29 cellular contexts compared by ENCODE assay signal in the genomic region with DNA sequence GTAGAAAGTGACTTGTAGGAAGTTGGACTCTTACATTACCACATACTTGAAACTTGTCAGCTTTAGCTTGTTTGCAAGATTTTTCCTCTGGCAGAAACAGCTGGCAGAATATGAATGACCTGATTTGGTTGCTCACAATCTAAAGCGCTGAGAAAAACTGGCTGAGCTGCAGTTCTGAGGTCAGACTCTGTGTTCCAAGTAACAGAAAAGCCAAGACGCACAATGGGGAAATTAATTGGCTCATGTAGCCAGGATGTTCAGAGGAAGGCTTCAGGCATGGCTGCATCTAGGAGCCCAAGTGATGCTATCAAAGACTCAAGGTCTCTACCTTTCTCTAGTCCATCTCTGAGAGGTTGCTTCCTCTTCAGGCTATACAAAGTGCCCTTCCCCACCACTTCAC. TPM values are rescaled to one million over a fixed set of nuclear protein-coding genes. Genes with fewer than 3 reads are reported as not detected.
DNase-seq lines count a peak whose midpoint lies in the region; ATAC-seq, FAIRE-seq and TF ChIP-seq lines count a peak whose summit lies in the region.
"Had no signal": no experiment of that assay in that cellular context is flagged by ENCODE, and none has a peak within 500 bp of the region (broad histone marks: within the 10 kb centered on the region; RNA-seq: fewer than 3 reads in every experiment).

No MANE protein-coding gene starts in this region.

- dilution Hi-C loops in IMR-90 (cut with HindIII; ENCODE audit: low sequenced_read_pairs, unreplicated experiment) = no loop called here

- no peak overlapping the region for H2BK5ac ChIP-seq in IMR-90 (ENCODE audit: low read depth, low read length, poor library complexity, severe bottlenecking)

- CTCF ChIA-PET in IMR-90 (lab: Yijun Ruan, JAX) = no interaction called here
- CTCF ChIA-PET in K562 (lab: Yijun Ruan, JAX; ENCODE audit: low intra/inter-chr PET ratio) = interaction anchor here (0.6 to 0.7 kb wide), 2 partner anchors 165 to 226 kb away, joined by 3 read pairs; no protein-coding TSS in a partner anchor
- CTCF ChIA-PET in activated CD8-positive, alpha-beta T cell treated with anti-CD3 and anti-CD28 coated beads, Interleukin-2, amount 10 ng/mL, durations not matched to agents 7 days and 5 days (lab: Charles Lee) = interaction anchor here (1.0 to 1.2 kb wide), 2 partner anchors 27 to 47 kb away, joined by 3 to 4 read pairs; partner anchors contain the start of gene ALPL

- no peak overlapping the region for H2AK5ac ChIP-seq in IMR-90 (ENCODE audit: low read depth, low read length)

- in situ Hi-C loops in IMR-90 (cut with MboI; ENCODE audit: low sequenced_read_pairs) = no loop called here
- in situ Hi-C loops in K562 (cut with MboI) = no loop called here

- no peak overlapping the region for H3K4me3 Mint-ChIP-seq in activated CD8-positive, alpha-beta T cell treated with anti-CD3 and anti-CD28 coated beads, Interleukin-2, amount 10 ng/mL, durations not matched to agents 7 days and 5 days
- H3K4me3 Mint-ChIP-seq: activated naive CD8-positive, alpha-beta T cell treated with anti-CD3 and anti-CD28 coated beads, Interleukin-2, amount 50 U/mL, for 24 hours; activated T-cell treated with anti-CD3 and anti-CD28 coated beads, Interleukin-2, amount 50 U/mL, for 4 hours; CD8-positive, alpha-beta T cell; neural progenitor cell; stimulated activated naive CD8-positive, alpha-beta T cell treated with anti-CD3 and anti-CD28 coated beads, Interleukin-15, amount 100 ng/mL, for 72 hours had no signal

- FAIRE-seq in K562 (lab: Jason Lieb, UNC) = no peak

- intact Hi-C loops in IMR-90 (cut with micrococcal nuclease) (loop anchor here (5.0 to 10.0 kb wide), 2 partner anchors 51 to 119 kb away; no protein-coding TSS in a partner anchor), K562 (cut with micrococcal nuclease) (loop anchor here (2.0 kb wide), 1 partner anchor 123 kb away; no protein-coding TSS in a partner anchor), Right ventricle myocardium superior (cut with DNase I) (no loop called here), spleen (cut with DNase I; ENCODE audit: low total_unique reads) (no loop called here)

- TF ChIP-seq CTCF in IMR-90 (conservative IDR thresholded peaks at IDR 0.05; ENCODE audit: low read depth, low read length) (no peak), K562 (IDR thresholded peaks at IDR 0.05 in 2 of 3, conservative IDR thresholded peaks at IDR 0.05 in 1 of 3; ENCODE audit: insufficient read depth in 2 of 3, low read depth in 1 of 3, low read length in 3 of 3) (no peak), spleen (IDR thresholded peaks at IDR 0.05 in 8 of 11, conservative IDR thresholded peaks at IDR 0.05 in 3 of 11) (no peak)

- no peak overlapping the region for H2BK20ac ChIP-seq in IMR-90 (ENCODE audit: low read depth, low read length)

- H3K4me1 ChIP-seq in IMR-90 (ENCODE audit: control insufficient read depth, insufficient read depth, low read length) (peaks cover 2% of the 10 kb centered on the region; the same call in 1 of the 2 replicates), K562 (replicated peaks in 1 of 2; ENCODE audit: control insufficient read depth in 2 of 2, insufficient read depth in 2 of 2, low read length in 2 of 2) (peaks cover 0 to 14% of the 10 kb centered on the region in 2 experiments; a peak in 2 of 5 replicates), spleen (peaks cover 6 to 70% (median 38%) of the 10 kb centered on the region in 6 donors)
- H3K4me1 ChIP-seq: BE2C had no signal

- H4K20me1 ChIP-seq in IMR-90 (ENCODE audit: insufficient read depth, low read length) = no peaks in the 10 kb centered on the region
- H4K20me1 ChIP-seq in K562 (replicated peaks; ENCODE audit: control insufficient read depth, insufficient read depth, low read length) = peaks cover 12% of the 10 kb centered on the region; the same call in 1 of the 2 replicates

- no peaks in the 10 kb centered on the region for H3K36me3 Mint-ChIP-seq in activated CD8-positive, alpha-beta T cell treated with anti-CD3 and anti-CD28 coated beads, Interleukin-2, amount 10 ng/mL, durations not matched to agents 7 days and 5 days (ENCODE audit: low read depth)
- H3K36me3 Mint-ChIP-seq: CD8-positive, alpha-beta T cell; neural progenitor cell had no signal

- no peak overlapping the region for H2AFZ ChIP-seq in IMR-90 (replicated peaks; ENCODE audit: low read length, poor library complexity)
- H2AFZ ChIP-seq in K562 (ENCODE audit: low read depth, low read length) = no peak overlapping the region
- H2AFZ ChIP-seq: neural progenitor cell had no signal

- no peak overlapping the region for H3K14ac ChIP-seq in IMR-90 (replicated peaks; ENCODE audit: low read depth, low read length)

- H3K9me1 ChIP-seq in IMR-90 (ENCODE audit: insufficient read depth, low read length) (no peaks in the 10 kb centered on the region), K562 (ENCODE audit: control insufficient read depth, insufficient read depth, low read length) (no peaks in the 10 kb centered on the region)

- TF ChIP-seq EP300 in K562 (IDR thresholded peaks at IDR 0.05; ENCODE audit: low read length) = no peak

- H3K4me1 Mint-ChIP-seq in activated CD8-positive, alpha-beta T cell treated with anti-CD3 and anti-CD28 coated beads, Interleukin-2, amount 10 ng/mL, durations not matched to agents 7 days and 5 days (ENCODE audit: low read depth) = no peaks in the 10 kb centered on the region
- H3K4me1 Mint-ChIP-seq: activated naive CD8-positive, alpha-beta T cell treated with anti-CD3 and anti-CD28 coated beads, Interleukin-2, amount 50 U/mL, for 24 hours; stimulated activated naive CD8-positive, alpha-beta T cell treated with anti-CD3 and anti-CD28 coated beads, Interleukin-15, amount 100 ng/mL, for 72 hours had no signal

- TF ChIP-seq RAD21 in IMR-90 (IDR thresholded peaks at IDR 0.05; ENCODE audit: low read length) = no peak
- TF ChIP-seq RAD21 in K562 (CRISPR knock-in tag; conservative IDR thresholded peaks at IDR 0.05 in 1 of 2, IDR thresholded peaks at IDR 0.05 in 1 of 2) = no peak

- no peak for TF ChIP-seq POLR2A in IMR-90 (IDR thresholded peaks at IDR 0.05; ENCODE audit: low read depth, low read length)
- no peak for TF ChIP-seq POLR2A in K562 (conservative IDR thresholded peaks at IDR 0.05)
- TF ChIP-seq POLR2A in spleen (IDR thresholded peaks at IDR 0.05) = no peak

- H3K18ac ChIP-seq in IMR-90 (ENCODE audit: low read depth, low read length) = no peak overlapping the region

- H4K91ac ChIP-seq in IMR-90 (ENCODE audit: insufficient read depth, low read depth, low read length) = no peak overlapping the region

- H3K27ac ChIP-seq in IMR-90 (ENCODE audit: insufficient read depth, low read length) = no peak overlapping the region
- no peak overlapping the region for H3K27ac ChIP-seq in K562 (ENCODE audit: extremely low read depth, low read depth, low read length)
- peak overlapping the region in 7 of 8 donors; percentile 72 to 89 (median 83) for H3K27ac ChIP-seq in spleen
- H3K27ac ChIP-seq: neural progenitor cell, tibial artery had no signal

- POLR2A ChIA-PET in IMR-90 (lab: Charles Lee; ENCODE audit: unreplicated experiment) (no interaction called here), K562 (lab: Yijun Ruan, JAX) (interaction anchor here (0.6 to 1.4 kb wide), 2 partner anchors 56 to 249 kb away, joined by 3 to 5 read pairs; no protein-coding TSS in a partner anchor)
- POLR2A ChIA-PET in activated CD8-positive, alpha-beta T cell treated with anti-CD3 and anti-CD28 coated beads, Interleukin-2, amount 10 ng/mL, durations not matched to agents 7 days and 5 days (lab: Charles Lee) = no interaction called here

- BruUV-seq in IMR-90 (replicated peaks; lab: Mats Ljungman, UMichigan) (no TSS peak), K562 (replicated peaks; lab: Mats Ljungman, UMichigan) (no TSS peak)

- H3K56ac ChIP-seq in IMR-90 (ENCODE audit: extremely low read depth, insufficient read depth, low read length) = no peak overlapping the region

- no peaks in the 10 kb centered on the region for H3K79me2 ChIP-seq in K562 (ENCODE audit: control insufficient read depth, insufficient read depth, low read length)

- H2BK120ac ChIP-seq in IMR-90 (ENCODE audit: low read depth, low read length) = no peak overlapping the region

- no peak overlapping the region for H3K27ac Mint-ChIP-seq in activated CD8-positive, alpha-beta T cell treated with anti-CD3 and anti-CD28 coated beads, Interleukin-2, amount 10 ng/mL, durations not matched to agents 7 days and 5 days
- H3K27ac Mint-ChIP-seq: activated naive CD8-positive, alpha-beta T cell treated with anti-CD3 and anti-CD28 coated beads, Interleukin-2, amount 50 U/mL, for 24 hours; CD8-positive, alpha-beta T cell; neural progenitor cell; stimulated activated naive CD8-positive, alpha-beta T cell treated with anti-CD3 and anti-CD28 coated beads, Interleukin-15, amount 100 ng/mL, for 72 hours had no signal

- H3K9me3 Mint-ChIP-seq in activated CD8-positive, alpha-beta T cell treated with anti-CD3 and anti-CD28 coated beads, Interleukin-2, amount 10 ng/mL, durations not matched to agents 7 days and 5 days (ENCODE audit: insufficient read depth) = no peaks in the 10 kb centered on the region
- H3K9me3 Mint-ChIP-seq: activated naive CD8-positive, alpha-beta T cell treated with anti-CD3 and anti-CD28 coated beads, Interleukin-2, amount 50 U/mL, for 24 hours; activated T-cell treated with anti-CD3 and anti-CD28 coated beads, Interleukin-2, amount 50 U/mL, for 4 hours; CD8-positive, alpha-beta T cell; neural progenitor cell; stimulated activated naive CD8-positive, alpha-beta T cell treated with anti-CD3 and anti-CD28 coated beads, Interleukin-15, amount 100 ng/mL, for 72 hours had no signal

- no peaks in the 10 kb centered on the region for H3K36me3 ChIP-seq in IMR-90 (ENCODE audit: control insufficient read depth, insufficient read depth, low read length)
- no peaks in the 10 kb centered on the region for H3K36me3 ChIP-seq in K562 (ENCODE audit: control insufficient read depth, insufficient read depth, low read length)
- H3K36me3 ChIP-seq in spleen = no peaks in the 10 kb centered on the region
- H3K36me3 ChIP-seq: BE2C, neural progenitor cell, tibial artery had no signal

- H3K4ac ChIP-seq in IMR-90 (ENCODE audit: low read depth, low read length) = no peak overlapping the region

- no peak overlapping the region for H4K8ac ChIP-seq in IMR-90 (ENCODE audit: low read depth in 2 of 2, low read length in 2 of 2)

- H3K4me2 ChIP-seq in IMR-90 (ENCODE audit: low read depth, low read length) (no peak overlapping the region), K562 (ENCODE audit: insufficient read depth, low read length) (no peak overlapping the region)
- H3K4me2 ChIP-seq: neural progenitor cell had no signal

- no peak overlapping the region for H2BK15ac ChIP-seq in IMR-90 (ENCODE audit: low read depth, low read length)

- no peaks in the 10 kb centered on the region for H3K9me3 ChIP-seq in IMR-90 (ENCODE audit: control insufficient read depth, insufficient read depth, low read length)
- no peaks in the 10 kb centered on the region for H3K9me3 ChIP-seq in K562 (replicated peaks; ENCODE audit: control insufficient read depth, insufficient read depth, low read depth, low read length)
- no peaks in the 10 kb centered on the region for H3K9me3 ChIP-seq in spleen
- H3K9me3 ChIP-seq: BE2C, tibial artery had no signal

- H3K79me1 ChIP-seq in IMR-90 (ENCODE audit: low read depth in 1 of 2, low read length in 2 of 2) = no peaks in the 10 kb centered on the region

- H3K4me3 ChIP-seq in IMR-90 (ENCODE audit: insufficient read depth, low read depth, low read length) (no peak overlapping the region), K562 (no peak overlapping the region), spleen (peak overlapping the region in 1 of 8 donors; percentile 10)
- H3K4me3 ChIP-seq: dorsolateral prefrontal cortex, neural progenitor cell, tibial artery had no signal

- H3K27me3 ChIP-seq in IMR-90 (ENCODE audit: control insufficient read depth, insufficient read depth, low read length) (peaks cover 28% of the 10 kb centered on the region), K562 (ENCODE audit: control insufficient read depth in 2 of 2, insufficient read depth in 2 of 2, low read length in 2 of 2) (peaks cover 40 to 54% of the 10 kb centered on the region in 2 experiments; a peak in 4 of 5 replicates), spleen (replicated peaks in 1 of 7) (peaks cover 0 to 36% (median 0%) of the 10 kb centered on the region in 7 donors)
- H3K27me3 ChIP-seq: BE2C, dorsolateral prefrontal cortex, neural progenitor cell had no signal

- peaks cover 28% of the 10 kb centered on the region for H3K27me3 Mint-ChIP-seq in activated CD8-positive, alpha-beta T cell treated with anti-CD3 and anti-CD28 coated beads, Interleukin-2, amount 10 ng/mL, durations not matched to agents 7 days and 5 days (ENCODE audit: low read depth)

- H3K23ac ChIP-seq in IMR-90 (ENCODE audit: low read depth, low read length) = no peak overlapping the region

- H4K5ac ChIP-seq in IMR-90 (ENCODE audit: low read depth, low read length) = no peak overlapping the region

- H3K9ac ChIP-seq in IMR-90 (ENCODE audit: low read depth, low read length) (no peak overlapping the region), K562 (ENCODE audit: insufficient read depth in 1 of 2, low read depth in 2 of 2, low read length in 2 of 2) (no peak overlapping the region; a peak in 1 of 4 replicates)
- H3K9ac ChIP-seq: neural progenitor cell had no signal

- ATAC-seq in IMR-90 (ENCODE audit: low read depth) = no peak
- ATAC-seq in K562 = no peak
- ATAC-seq in Right ventricle myocardium superior (ENCODE audit: poor library complexity) = peak; percentile 8
- ATAC-seq in activated CD8-positive, alpha-beta T cell treated with anti-CD3 and anti-CD28 coated beads, Interleukin-2, amount 10 ng/mL, durations not matched to agents 7 days and 5 days = no peak
- ATAC-seq: activated naive CD8-positive, alpha-beta T cell treated with anti-CD3 and anti-CD28 coated beads, Interleukin-2, amount 50 U/mL, for 24 hours; activated T-cell treated with anti-CD3 and anti-CD28 coated beads, Interleukin-2, amount 50 U/mL, for 4 hours; CD8-positive, alpha-beta T cell; stimulated activated naive CD8-positive, alpha-beta T cell treated with anti-CD3 and anti-CD28 coated beads, Interleukin-15, amount 100 ng/mL, for 72 hours had no signal

- no peak overlapping the region for H2AK9ac ChIP-seq in IMR-90 (replicated peaks; ENCODE audit: low read depth, low read length, poor library complexity)

- DNase-seq in IMR-90 = peak; percentile 15
- no peak for DNase-seq in K562 (ENCODE audit: extremely low read depth in 1 of 4, low spot score in 3 of 4)
- DNase-seq in Right ventricle myocardium superior = no peak
- no peak for DNase-seq in spleen
- DNase-seq in activated CD8-positive, alpha-beta T cell treated with anti-CD3 and anti-CD28 coated beads, Interleukin-2, amount 10 ng/mL, durations not matched to agents 7 days and 5 days = no peak
- no peak for DNase-seq in MV-4-11 (lab: John Stamatoyannopoulos, UW)
- DNase-seq in NOMO-1 treated with dmso at 0.1 percent for 144 hours (lab: John Stamatoyannopoulos, UW; ENCODE audit: unreplicated experiment) = no peak
- DNase-seq: ACHN; activated CD4-positive, alpha-beta T cell treated with anti-CD3 and anti-CD28 coated beads for 4 hours; activated gamma-delta T cell treated with Interleukin-2 at 50 U/mL for 16 hours; activated naive CD8-positive, alpha-beta T cell treated with anti-CD3 and anti-CD28 coated beads, Interleukin-2, amount 50 U/mL, for 24 hours; activated T-cell treated with anti-CD3 and anti-CD28 coated beads, Interleukin-2, amount 50 U/mL, for 4 hours; BE2C; CD8-positive, alpha-beta T cell; cerebellar nuclear complex; DMS 273 treated with DMSO at 0.1 percent for 48 hours; dorsolateral prefrontal cortex; EL; NCI-H1417 treated with DMSO at 0.1 percent for 48 hours; NCI-H2029 treated with DMSO at 0.1 percent for 48 hours; NCI-H226; NCI-H69; SHP77 treated with DMSO at 0.1 percent for 48 hours; stimulated activated CD4-positive, alpha-beta T cell treated with anti-CD3 and anti-CD28 coated beads, Interleukin-12 subunit alpha, Interleukin-12 subunit beta, amount 100 ng/mL, for 4 hours; stimulated activated CD4-positive, alpha-beta T cell treated with anti-CD3 and anti-CD28 coated beads, Interleukin-2, amount 100 ng/mL, for 48 hours; stimulated activated naive CD8-positive, alpha-beta T cell treated with anti-CD3 and anti-CD28 coated beads, Interleukin-15, amount 100 ng/mL, for 72 hours had no signal

- no CpG with 5 or more reads among the region's 2 CpGs for WGBS in IMR-90 (ENCODE audit: extremely low coverage in 2 of 2, insufficient read length in 1 of 2), 2 experiments
- 0% methylated on average over 2 of the region's 2 CpGs for WGBS in K562 (ENCODE audit: insufficient coverage, low coverage, missing lambda C conversion rate)
- WGBS in spleen, 5 donors = 62 to 81% (median 70%) methylated on average over 2 of the region's 2 CpGs

RNA-seq across cellular contexts. Expression of gene ALPL, which starts 27.0 kb away (rescaled TPM):
- total RNA-seq in IMR-90 (2012; rRNA removed) (0.54 and 0.56 TPM in 2 replicates), K562 (2014; rRNA removed) (0.12 and 0.14 TPM in 2 replicates), K562 (2014; rRNA removed; fragmentation: Illumina TruSeq; extraction: Trizol) (not detected in 2 replicates), K562 (2015; rRNA removed; fragmentation: Illumina TruSeq; extraction: Trizol) (not detected in 2 replicates), K562 (2021) (0.22 and 0.38 TPM in 2 replicates), Right ventricle myocardium superior (9.4 TPM), spleen (100 to 1,000 TPM in 3 of 7 donors, 10 to 100 TPM in 4; 43.7 to 222 (median 85.0) TPM)
- polyA plus RNA-seq in IMR-90 (2012; rRNA removed) (2.2 and 2.4 TPM in 2 replicates), K562 (2011; rRNA removed) (0.18 and 0.49 TPM in 2 replicates), K562 (2014; fragmentation: Illumina TruSeq; extraction: Trizol) (0.11 and 0.22 TPM in 2 replicates), K562 (2014; fragmentation: Nextera tagmentation; extraction: Ambion mirVana) (under 1 TPM in 1 of 2 experiments, not detected in 1; 0.04 TPM), K562 (2014; rRNA removed) (0.07 TPM in 1 of 2 replicates, not detected in the other), spleen (10 to 100 TPM; 19.5 to 30.8 (median 27.3) TPM)
- 1.4 and 4.4 TPM in 2 replicates for polyA plus RNA-seq in IMR-90 (2012; cell fraction: cytosol; rRNA removed)
- polyA plus RNA-seq in IMR-90 (2012; cell fraction: nucleus; rRNA removed; ENCODE audit: low replicate concordance) = 1.0 and 2.3 TPM in 2 replicates
- total RNA-seq in K562 (2011; cell fraction: chromatin; rRNA removed; ENCODE audit: low replicate concordance) = 0.40 and 0.95 TPM in 2 replicates
- total RNA-seq in K562 (2011; cell fraction: nucleolus; rRNA removed) = 0.13 and 0.33 TPM in 2 replicates
- total RNA-seq in K562 (2011; cell fraction: nucleoplasm; rRNA removed) = 0.29 and 0.38 TPM in 2 replicates
- polyA plus RNA-seq in K562 (2011; cell fraction: cytosol; rRNA removed) = 0.37 and 0.40 TPM in 2 replicates
- polyA plus RNA-seq in K562 (2011; cell fraction: nucleus; rRNA removed) = 0.16 and 0.18 TPM in 2 replicates
- 0.18 and 0.25 TPM in 2 replicates for polyA plus RNA-seq in K562 (2012)
- 0.07 and 0.15 TPM in 2 replicates for polyA minus RNA-seq in K562 (2011; rRNA and poly(A)+ RNA removed)
- not detected in 2 replicates for polyA minus RNA-seq in K562 (2011; cell fraction: cytosol; rRNA and poly(A)+ RNA removed)
- polyA minus RNA-seq in K562 (2011; cell fraction: nucleus; rRNA and poly(A)+ RNA removed) = 0.56 TPM in 1 of 2 replicates, not detected in the other
- total RNA-seq in activated CD8-positive, alpha-beta T cell treated with anti-CD3 and anti-CD28 coated beads, Interleukin-2, amount 10 ng/mL, durations not matched to agents 7 days and 5 days = not detected
- total RNA-seq: CD8-positive, alpha-beta T cell; H4 had no signal

Comparison
In these comparisons a context has a peak if more than half of its experiments do, and no peak if none do; other contexts are left out.
1. H3K27ac ChIP-seq: peak in spleen (7 of 8); none in IMR-90 (single experiment) and K562 (single experiment).
2. intact Hi-C loops: an anchor here in IMR-90 (5.0 to 10.0 kb wide) and K562 (2.0 kb wide); none called in Right ventricle myocardium superior and spleen.